9 cellular contexts compared by ENCODE assay signal in genomic region chr10:56823849-56824248, GRCh38.
DNase-seq lines count a peak whose midpoint lies in the region; ATAC-seq and TF ChIP-seq lines count a peak whose summit lies in the region.
"Had no signal": no experiment of that assay in that cellular context is flagged by ENCODE, and none has a peak within 500 bp of the region (broad histone marks: within the 10 kb centered on the region; RNA-seq: fewer than 3 reads in every experiment).

No MANE protein-coding gene starts in this region.

- TF ChIP-seq CTCF in C4-2B (conservative IDR thresholded peaks at IDR 0.05): peak; percentile 60
- peak; percentile 50 for TF ChIP-seq CTCF in chondrocyte (IDR thresholded peaks at IDR 0.05)
- TF ChIP-seq CTCF in colonic mucosa (IDR thresholded peaks at IDR 0.05): no peak

- no peak overlapping the region for H3K4me3 Mint-ChIP-seq in chondrocyte (ENCODE audit: unreplicated experiment)

- TF ChIP-seq RAD21 in Ishikawa (IDR thresholded peaks at IDR 0.05; ENCODE audit: low read depth): peak; percentile 80

- no peaks in the 10 kb centered on the region for H3K36me3 ChIP-seq in colonic mucosa
- H3K36me3 ChIP-seq: pancreas had no signal

- H3K27ac Mint-ChIP-seq in chondrocyte (ENCODE audit: unreplicated experiment): no peak overlapping the region

- DNase-seq in chondrocyte (ENCODE audit: low spot score): no peak
- no peak for DNase-seq in stimulated activated naive CD8-positive, alpha-beta T cell treated with anti-CD3 and anti-CD28 coated beads, Interleukin-15, Interleukin-2, amounts not matched to agents 100 U/mL and 50 U/mL, for 24 hours
- DNase-seq in NCI-H1436 treated with DMSO at 0.1 percent for 48 hours (lab: John Stamatoyannopoulos, UW): no peak
- no peak for DNase-seq in NCI-H748 (lab: John Stamatoyannopoulos, UW; ENCODE audit: unreplicated experiment)
- DNase-seq in colonic mucosa: no peak

- H3K9me3 Mint-ChIP-seq in chondrocyte (ENCODE audit: low read depth): peaks cover 35% of the 10 kb centered on the region

- peak; percentile 58 for ATAC-seq in GM21381 (IDR thresholded peaks at IDR 0.05; ENCODE audit: unreplicated experiment)
- no peak for ATAC-seq in stimulated activated naive CD8-positive, alpha-beta T cell treated with anti-CD3 and anti-CD28 coated beads, Interleukin-15, Interleukin-2, amounts not matched to agents 100 U/mL and 50 U/mL, for 24 hours
- ATAC-seq: pancreas had no signal

- H3K4me1 Mint-ChIP-seq in chondrocyte (ENCODE audit: low read depth): no peaks in the 10 kb centered on the region

- no peak for TF ChIP-seq EP300 in Ishikawa (IDR thresholded peaks at IDR 0.05; ENCODE audit: borderline replicate concordance)

- H3K4me3 ChIP-seq in colonic mucosa: no peak overlapping the region
- H3K4me3 ChIP-seq: pancreas had no signal

- H3K9me3 ChIP-seq in colonic mucosa: no peaks in the 10 kb centered on the region
- H3K9me3 ChIP-seq: pancreas had no signal

- H3K27me3 Mint-ChIP-seq in chondrocyte (ENCODE audit: low read depth): no peaks in the 10 kb centered on the region

- H3K27me3 ChIP-seq in colonic mucosa: no peaks in the 10 kb centered on the region
- H3K27me3 ChIP-seq: pancreas had no signal

- H3K27ac ChIP-seq in C4-2B: no peak overlapping the region
- H3K27ac ChIP-seq in colonic mucosa: no peak overlapping the region
- H3K27ac ChIP-seq: pancreas had no signal

- no peaks in the 10 kb centered on the region for H3K4me1 ChIP-seq in colonic mucosa
- H3K4me1 ChIP-seq: pancreas had no signal

- intact Hi-C loops in colonic mucosa (cut with DNase I): no loop called here

- no peak overlapping the region for H3K9ac ChIP-seq in colonic mucosa (ENCODE audit: low read depth in 2 of 2, low read length in 2 of 2)

- H3K36me3 Mint-ChIP-seq in chondrocyte (ENCODE audit: low read depth): no peaks in the 10 kb centered on the region

TF ChIP-seq in Ishikawa, 13 proteins besides CTCF, POLR2A, EP300 and RAD21:
- TF ChIP-seq TEAD4 (IDR thresholded peaks at IDR 0.05) (no peak), CEBPB (IDR thresholded peaks at IDR 0.05) (no peak), FOXM1 (IDR thresholded peaks at IDR 0.05; ENCODE audit: borderline replicate concordance, low read depth) (no peak), MAX (IDR thresholded peaks at IDR 0.05) (no peak), YY1 (IDR thresholded peaks at IDR 0.05; ENCODE audit: low read depth) (no peak), TAF1 (IDR thresholded peaks at IDR 0.05; ENCODE audit: low read depth) (no peak), REST (IDR thresholded peaks at IDR 0.05; ENCODE audit: low read depth) (no peak), EGR1 (IDR thresholded peaks at IDR 0.05) (no peak), CREB1 (IDR thresholded peaks at IDR 0.05; ENCODE audit: low read depth) (no peak), TCF12 (IDR thresholded peaks at IDR 0.05; ENCODE audit: low read depth) (no peak), USF1 (IDR thresholded peaks at IDR 0.05) (no peak), NFIC (IDR thresholded peaks at IDR 0.05) (no peak), ZBTB7A (IDR thresholded peaks at IDR 0.05; ENCODE audit: low read depth) (no peak)
TF ChIP-seq in Ishikawa: peak in this region for 0.
